Comparison of ENCODE assay signal across 8 cellular contexts in genomic region chrX:15789979-15790765, GRCh38. TPM values are rescaled to one million over a fixed set of nuclear protein-coding genes. Genes with fewer than 3 reads are reported as not detected.
DNase-seq lines count a peak whose midpoint lies in the region; ATAC-seq and TF ChIP-seq lines count a peak whose summit lies in the region.

Gene ZRSR2, plus strand, starts transcription at chrX:15790484. Its CDS starts 12 bp downstream, at chrX:15790496.

- H3K36me3 ChIP-seq in GM23338 (ENCODE audit: insufficient read depth), result no peaks in the 10 kb centered on the region
- H3K36me3 ChIP-seq in Karpas-422 (ENCODE audit: insufficient read depth, low read length), result peaks cover 10% of the 10 kb centered on the region; the same call in 1 of the 2 replicates
- H3K36me3 ChIP-seq in neural progenitor cell, result no peaks in the 10 kb centered on the region
- peaks cover 0 to 2% of the 10 kb centered on the region in 2 donors for H3K36me3 ChIP-seq in stomach smooth muscle (ENCODE audit: control insufficient read depth in 2 of 2, insufficient read depth in 2 of 2, low read length in 2 of 2)

- H3K79me2 ChIP-seq in GM23338 (replicated peaks; ENCODE audit: insufficient read depth), result peaks cover 4% of the 10 kb centered on the region; the same call in 1 of the 2 replicates
- H3K79me2 ChIP-seq in Karpas-422 (ENCODE audit: low read length), result peaks cover 42% of the 10 kb centered on the region
- H3K79me2 ChIP-seq in neural progenitor cell (ENCODE audit: low read depth), result peaks cover 22% of the 10 kb centered on the region

- H3K9me2 ChIP-seq in GM23338 (ENCODE audit: insufficient read depth) (no peaks in the 10 kb centered on the region), Karpas-422 (replicated peaks; ENCODE audit: insufficient read depth, low read length) (no peaks in the 10 kb centered on the region)

- POLR2A ChIA-PET in RWPE1 (lab: Yijun Ruan, JAX; ENCODE audit: low non-redundant PET), result no interaction called here

- DNase-seq in ELF-1 (ENCODE audit: low read depth, low spot score) (peak; percentile 90), GM23338 (ENCODE audit: low spot score) (peak; percentile 81), Karpas-422 (peak; percentile 98), RWPE1 (ENCODE audit: low spot score) (peak; percentile 69), fibroblast of the conjunctiva (ENCODE audit: low read depth) (peak; percentile 63), neural progenitor cell (ENCODE audit: low spot score) (peak; percentile 91)

- H3K27ac ChIP-seq in GM23338 (ENCODE audit: low read depth) (peak within 1 kb of the TSS; percentile 87), Karpas-422 (ENCODE audit: low read length) (peak within 1 kb of the TSS; percentile 87), RWPE1 (peak within 1 kb of the TSS; percentile 81), neural progenitor cell (peak within 1 kb of the TSS; percentile 34), stomach smooth muscle (ENCODE audit: low read length) (peak within 1 kb of the TSS; percentile 58)

- H3K4me2 ChIP-seq in GM23338 (peak within 1 kb of the TSS; percentile 77), Karpas-422 (ENCODE audit: low read depth, low read length, poor library complexity, severe bottlenecking) (peak within 1 kb of the TSS; percentile 73), neural progenitor cell (peak within 1 kb of the TSS; percentile 82)

- H3K4me1 Mint-ChIP-seq in GM23338, result 0 out of 3 replicates have a peak, but pooled peaks cover 2% of the 10 kb centered on the region
- no peaks in the 10 kb centered on the region for H3K4me1 Mint-ChIP-seq in activated T-helper 17 cell treated with anti-CD3 and anti-CD28 coated beads, Interleukin-2, amount 50 U/mL, for 72 hours
- no peaks in the 10 kb centered on the region for H3K4me1 Mint-ChIP-seq in neural progenitor cell

- peak; percentile 93 for ATAC-seq in GM23338
- peak; percentile 94 for ATAC-seq in activated T-helper 17 cell treated with anti-CD3 and anti-CD28 coated beads, Interleukin-2, amount 50 U/mL, for 72 hours (replicated peaks)

- no peaks in the 10 kb centered on the region for H3K9me3 Mint-ChIP-seq in GM23338
- no peaks in the 10 kb centered on the region for H3K9me3 Mint-ChIP-seq in activated T-helper 17 cell treated with anti-CD3 and anti-CD28 coated beads, Interleukin-2, amount 50 U/mL, for 72 hours
- H3K9me3 Mint-ChIP-seq in neural progenitor cell, result no peaks in the 10 kb centered on the region

- H3K9ac ChIP-seq in Karpas-422 (ENCODE audit: low read length), result peak within 1 kb of the TSS; percentile 75
- H3K9ac ChIP-seq in neural progenitor cell, result peak within 1 kb of the TSS; percentile 60
- H3K9ac ChIP-seq in stomach smooth muscle (ENCODE audit: low read length in 2 of 2), result peak within 1 kb of the TSS; percentile 73 to 88

- peaks cover 5% of the 10 kb centered on the region for H3K36me3 Mint-ChIP-seq in GM23338 (ENCODE audit: low read depth)
- peaks cover 28% of the 10 kb centered on the region for H3K36me3 Mint-ChIP-seq in activated T-helper 17 cell treated with anti-CD3 and anti-CD28 coated beads, Interleukin-2, amount 50 U/mL, for 72 hours (ENCODE audit: low read depth)
- no peaks in the 10 kb centered on the region for H3K36me3 Mint-ChIP-seq in neural progenitor cell

- CTCF ChIA-PET in RWPE1 (lab: Yijun Ruan, JAX), result no interaction called here

- peaks cover 2% of the 10 kb centered on the region for H3K27me3 Mint-ChIP-seq in GM23338 (ENCODE audit: insufficient read depth, low read depth, poor library complexity)
- H3K27me3 Mint-ChIP-seq in activated T-helper 17 cell treated with anti-CD3 and anti-CD28 coated beads, Interleukin-2, amount 50 U/mL, for 72 hours, result no peaks in the 10 kb centered on the region
- H3K27me3 Mint-ChIP-seq in neural progenitor cell (ENCODE audit: insufficient read depth, low read depth), result no peaks in the 10 kb centered on the region

- no peak for TF ChIP-seq CTCF in GM23338 (conservative IDR thresholded peaks at IDR 0.05; ENCODE audit: low read depth in 2 of 2)
- TF ChIP-seq CTCF in RWPE1 (conservative IDR thresholded peaks at IDR 0.05; ENCODE audit: low read depth), result no peak
- TF ChIP-seq CTCF in neural progenitor cell (IDR thresholded peaks at IDR 0.05), result no peak

- H2AFZ ChIP-seq in GM23338, result peak within 1 kb of the TSS; percentile 81
- H2AFZ ChIP-seq in Karpas-422 (ENCODE audit: low read length), result peak within 1 kb of the TSS; percentile 76
- H2AFZ ChIP-seq in neural progenitor cell (replicated peaks), result peak within 1 kb of the TSS; percentile 95

- H3F3A ChIP-seq in GM23338 (replicated peaks; ENCODE audit: low read depth) (no peaks in the 10 kb centered on the region), neural progenitor cell (ENCODE audit: low read depth) (peaks cover 7% of the 10 kb centered on the region)

- peak within 1 kb of the TSS; percentile 72 for H3K4me3 ChIP-seq in GM23338
- peak within 1 kb of the TSS; percentile 90 for H3K4me3 ChIP-seq in Karpas-422 (ENCODE audit: low read length)
- peak within 1 kb of the TSS; percentile 74 for H3K4me3 ChIP-seq in neural progenitor cell
- H3K4me3 ChIP-seq in stomach smooth muscle (ENCODE audit: low read length in 2 of 2), result peak within 1 kb of the TSS; percentile 76 to 96

- H3K27ac Mint-ChIP-seq in GM23338 (no peak within 1 kb of the TSS), neural progenitor cell (no peak within 1 kb of the TSS)
- H3K27ac Mint-ChIP-seq in activated T-helper 17 cell treated with anti-CD3 and anti-CD28 coated beads, Interleukin-2, amount 50 U/mL, for 72 hours, result no peak within 1 kb of the TSS

- H3K4me1 ChIP-seq in GM23338 (ENCODE audit: insufficient read depth) (no peaks in the 10 kb centered on the region), Karpas-422 (ENCODE audit: low read length) (peaks cover 29% of the 10 kb centered on the region), neural progenitor cell (no peaks in the 10 kb centered on the region), stomach smooth muscle (ENCODE audit: control insufficient read depth, insufficient read depth, low read length) (peaks cover 7% of the 10 kb centered on the region)

- H3K4me3 Mint-ChIP-seq in GM23338 (no peak within 1 kb of the TSS), neural progenitor cell (no peak within 1 kb of the TSS)
- H3K4me3 Mint-ChIP-seq in activated T-helper 17 cell treated with anti-CD3 and anti-CD28 coated beads, Interleukin-2, amount 50 U/mL, for 72 hours, result no peak within 1 kb of the TSS

- H3K9me3 ChIP-seq in Karpas-422 (ENCODE audit: low read length) (no peaks in the 10 kb centered on the region), neural progenitor cell (ENCODE audit: low read depth) (no peaks in the 10 kb centered on the region), stomach smooth muscle (ENCODE audit: control insufficient read depth in 2 of 2, low read length in 2 of 2) (no peaks in the 10 kb centered on the region)

- no peaks in the 10 kb centered on the region for H3K27me3 ChIP-seq in GM23338 (ENCODE audit: insufficient read depth)
- no peaks in the 10 kb centered on the region for H3K27me3 ChIP-seq in Karpas-422 (ENCODE audit: low read length)
- H3K27me3 ChIP-seq in neural progenitor cell, result no peaks in the 10 kb centered on the region
- no peaks in the 10 kb centered on the region for H3K27me3 ChIP-seq in stomach smooth muscle (ENCODE audit: control insufficient read depth in 1 of 2, insufficient read depth in 2 of 2, low read length in 2 of 2)

- H4K20me1 ChIP-seq in GM23338 (replicated peaks; ENCODE audit: insufficient read depth) (no peaks in the 10 kb centered on the region), Karpas-422 (ENCODE audit: insufficient read depth, low read depth, low read length) (no peaks in the 10 kb centered on the region), neural progenitor cell (ENCODE audit: low read depth) (no peaks in the 10 kb centered on the region)

TF ChIP-seq in GM23338, 12 proteins besides CTCF, POLR2A, EP300 and RAD21:
- TF ChIP-seq POLR2AphosphoS5 (IDR thresholded peaks at IDR 0.05; ENCODE audit: low read depth) (peak; percentile 61; the same call in 1 of the 2 replicates), EZH2 (IDR thresholded peaks at IDR 0.05; ENCODE audit: low read depth, unreplicated experiment) (no peak), STAT1 (IDR thresholded peaks at IDR 0.05; ENCODE audit: unreplicated experiment) (no peak)

RNA-seq across cellular contexts. Expression of gene ZRSR2, which starts in this region (rescaled TPM):
- 5.2 and 7.7 TPM in 2 replicates for total RNA-seq in GM23338 (2014; rRNA removed; shearing (Covaris generic))
- polyA plus RNA-seq in GM23338 (2016; fragmentation: Nextera tagmentation; extraction: Ambion mirVana), result 40.9 and 45.1 TPM in 2 replicates
- 13.4 and 18.3 TPM in 2 replicates for total RNA-seq in Karpas-422 (2014; rRNA removed; shearing (Covaris generic); ENCODE audit: low replicate concordance)
- 10 to 100 TPM; 10.0 to 11.6 TPM for total RNA-seq in activated T-helper 17 cell treated with anti-CD3 and anti-CD28 coated beads, Interleukin-2, amount 50 U/mL, for 72 hours
- 8.6 and 15.2 TPM in 2 replicates for total RNA-seq in neural progenitor cell (ENCODE audit: low replicate concordance)

Comparison
In these comparisons a context has a peak if more than half of its experiments do, and no peak if none do; other contexts are left out.
1. Peak in every context shown above with its lines: DNase-seq, ATAC-seq, H3K4me3 ChIP-seq and H3K27ac ChIP-seq.
2. H3K27ac ChIP-seq: peak in every context shown above with its lines; median percentile 87 in GM23338; 87 in Karpas-422; 81 in RWPE1; 58 in stomach smooth muscle; 34 in neural progenitor cell.